ENCODE assay signal across 9 cellular contexts in genomic region chr9:131676431-131676972, GRCh38.
A peak's percentile ranks its signal among the peaks of the same experiment; 100 is the strongest.
DNase-seq lines count a peak whose midpoint lies in the region; ATAC-seq and TF ChIP-seq lines count a peak whose summit lies in the region.
"Had no signal": no experiment of that assay in that cellular context is flagged by ENCODE, and none has a peak within 500 bp of the region (broad histone marks: within the 10 kb centered on the region; RNA-seq: fewer than 3 reads in every experiment).

No MANE protein-coding gene starts in this region.

- H3K4me3 ChIP-seq in liver (ENCODE audit: low read depth in 1 of 3, low read length in 3 of 3) = no peak overlapping the region

- H3K27ac ChIP-seq in liver (ENCODE audit: low read depth in 1 of 2, low read length in 2 of 2) = peak overlapping the region; percentile 42 to 55

- TF ChIP-seq CTCF in liver (IDR thresholded peaks at IDR 0.05; ENCODE audit: low read depth, low read length, missing input control) = no peak

- peaks cover 8% of the 10 kb centered on the region for H3K36me3 Mint-ChIP-seq in stimulated activated naive CD8-positive, alpha-beta T cell treated with anti-CD3 and anti-CD28 coated beads, Interleukin-15, Interleukin-2, amounts not matched to agents 100 ng/mL and 50 ng/mL, for 24 hours (ENCODE audit: low read depth)
- H3K36me3 Mint-ChIP-seq in activated T-helper 1 cell treated with anti-CD3 and anti-CD28 coated beads, Interleukin-12 subunit alpha, Interleukin-12 subunit beta, Interleukin-2, Interleukin-4 antibody, amounts not matched to agents 30 ng/mL and 10 ng/mL and 1 ng/mL, durations not matched to agents 14 hours and 24 hours and 36 hours (ENCODE audit: low read depth) = peaks cover 19% of the 10 kb centered on the region
- H3K36me3 Mint-ChIP-seq: brain had no signal

- no peak for ATAC-seq in stimulated activated naive CD8-positive, alpha-beta T cell treated with anti-CD3 and anti-CD28 coated beads, Interleukin-15, Interleukin-2, amounts not matched to agents 100 U/mL and 50 U/mL, for 24 hours

- H3K36me3 ChIP-seq in liver (ENCODE audit: control insufficient read depth in 4 of 4, insufficient read depth in 3 of 4, low read depth in 1 of 4, low read length in 3 of 4) = no peaks in the 10 kb centered on the region

- H3K9me3 Mint-ChIP-seq in stimulated activated naive CD8-positive, alpha-beta T cell treated with anti-CD3 and anti-CD28 coated beads, Interleukin-15, Interleukin-2, amounts not matched to agents 100 ng/mL and 50 ng/mL, for 24 hours = no peaks in the 10 kb centered on the region
- H3K9me3 Mint-ChIP-seq in activated T-helper 1 cell treated with anti-CD3 and anti-CD28 coated beads, Interleukin-12 subunit alpha, Interleukin-12 subunit beta, Interleukin-2, Interleukin-4 antibody, amounts not matched to agents 30 ng/mL and 10 ng/mL and 1 ng/mL, durations not matched to agents 14 hours and 24 hours and 36 hours = no peaks in the 10 kb centered on the region

- 70% methylated on average over 6 of the region's 6 CpGs for WGBS in liver

- CTCF ChIA-PET in HEK293T (lab: Yijun Ruan, JAX) = interaction anchor here (1.0 kb wide), 1 partner anchor 21 kb away, joined by 3 read pairs; no protein-coding TSS in a partner anchor

- H3K27me3 ChIP-seq in liver (ENCODE audit: control insufficient read depth in 4 of 4, insufficient read depth in 4 of 4, low read length in 3 of 4) = no peaks in the 10 kb centered on the region

- TF ChIP-seq RAD21 in liver (IDR thresholded peaks at IDR 0.05) = no peak

- H3K27ac Mint-ChIP-seq in stimulated activated naive CD8-positive, alpha-beta T cell treated with anti-CD3 and anti-CD28 coated beads, Interleukin-15, Interleukin-2, amounts not matched to agents 100 ng/mL and 50 ng/mL, for 24 hours = peak overlapping the region; percentile 80
- peak overlapping the region; percentile 99 for H3K27ac Mint-ChIP-seq in activated T-helper 1 cell treated with anti-CD3 and anti-CD28 coated beads, Interleukin-12 subunit alpha, Interleukin-12 subunit beta, Interleukin-2, Interleukin-4 antibody, amounts not matched to agents 30 ng/mL and 10 ng/mL and 1 ng/mL, durations not matched to agents 14 hours and 24 hours and 36 hours

- H3K27me3 Mint-ChIP-seq in stimulated activated naive CD8-positive, alpha-beta T cell treated with anti-CD3 and anti-CD28 coated beads, Interleukin-15, Interleukin-2, amounts not matched to agents 100 ng/mL and 50 ng/mL, for 24 hours = no peaks in the 10 kb centered on the region
- no peaks in the 10 kb centered on the region for H3K27me3 Mint-ChIP-seq in activated T-helper 1 cell treated with anti-CD3 and anti-CD28 coated beads, Interleukin-12 subunit alpha, Interleukin-12 subunit beta, Interleukin-2, Interleukin-4 antibody, amounts not matched to agents 30 ng/mL and 10 ng/mL and 1 ng/mL, durations not matched to agents 14 hours and 24 hours and 36 hours (ENCODE audit: insufficient read depth)
- H3K27me3 Mint-ChIP-seq: brain had no signal

- peak overlapping the region in 1 of 2 donors; percentile 62 for H3K9ac ChIP-seq in liver (ENCODE audit: low read depth in 1 of 2, low read length in 2 of 2)

- H3K4me3 Mint-ChIP-seq in stimulated activated naive CD8-positive, alpha-beta T cell treated with anti-CD3 and anti-CD28 coated beads, Interleukin-15, Interleukin-2, amounts not matched to agents 100 ng/mL and 50 ng/mL, for 24 hours = peak overlapping the region; percentile 55
- H3K4me3 Mint-ChIP-seq in activated T-helper 1 cell treated with anti-CD3 and anti-CD28 coated beads, Interleukin-12 subunit alpha, Interleukin-12 subunit beta, Interleukin-2, Interleukin-4 antibody, amounts not matched to agents 30 ng/mL and 10 ng/mL and 1 ng/mL, durations not matched to agents 14 hours and 24 hours and 36 hours = peak overlapping the region; percentile 84
- H3K4me3 Mint-ChIP-seq: brain had no signal

- H3K4me1 ChIP-seq in liver (ENCODE audit: control insufficient read depth in 4 of 4, insufficient read depth in 4 of 4, low read length in 3 of 4) = peaks cover 14 to 30% (median 23%) of the 10 kb centered on the region in 4 donors

- POLR2A ChIA-PET in HEK293T (lab: Yijun Ruan, JAX) = no interaction called here

- no peaks in the 10 kb centered on the region for H3K9me3 ChIP-seq in liver (ENCODE audit: control insufficient read depth in 4 of 4, low read length in 3 of 4)

- H3K4me1 Mint-ChIP-seq in stimulated activated naive CD8-positive, alpha-beta T cell treated with anti-CD3 and anti-CD28 coated beads, Interleukin-15, Interleukin-2, amounts not matched to agents 100 ng/mL and 50 ng/mL, for 24 hours (ENCODE audit: low read depth) = peaks cover 98% of the 10 kb centered on the region
- H3K4me1 Mint-ChIP-seq in activated T-helper 1 cell treated with anti-CD3 and anti-CD28 coated beads, Interleukin-12 subunit alpha, Interleukin-12 subunit beta, Interleukin-2, Interleukin-4 antibody, amounts not matched to agents 30 ng/mL and 10 ng/mL and 1 ng/mL, durations not matched to agents 14 hours and 24 hours and 36 hours (ENCODE audit: low read depth) = peaks cover 99% of the 10 kb centered on the region

- no peak for DNase-seq in stimulated activated naive CD8-positive, alpha-beta T cell treated with anti-CD3 and anti-CD28 coated beads, Interleukin-15, Interleukin-2, amounts not matched to agents 100 U/mL and 50 U/mL, for 24 hours
- no peak for DNase-seq in activated T-helper 1 cell treated with anti-CD3 and anti-CD28 coated beads, Interleukin-12 subunit alpha, Interleukin-12 subunit beta, Interleukin-2, Interleukin-4 antibody, amounts not matched to agents 30 ng/mL and 10 ng/mL and 1 ng/mL, durations not matched to agents 14 hours and 24 hours and 36 hours (ENCODE audit: low spot score)
- no peak for DNase-seq in NCI-H446 (lab: John Stamatoyannopoulos, UW)
- DNase-seq in HEK293T (ENCODE audit: extremely low spot score) = no peak
- DNase-seq in islet precursor cell = no peak
- DNase-seq in GF-D8 (lab: John Stamatoyannopoulos, UW) = no peak

- intact Hi-C loops in activated T-helper 1 cell treated with anti-CD3 and anti-CD28 coated beads, Interleukin-12 subunit alpha, Interleukin-12 subunit beta, Interleukin-2, Interleukin-4 antibody, amounts not matched to agents 30 ng/mL and 10 ng/mL and 1 ng/mL, durations not matched to agents 14 hours and 24 hours and 36 hours (cut with micrococcal nuclease) = loop anchor here (2.0 kb wide), 1 partner anchor 14 kb away; no protein-coding TSS in a partner anchor

TF ChIP-seq in liver, 16 proteins besides CTCF, POLR2A, EP300 and RAD21 (continues in another document):
- TF ChIP-seq EGR1 (IDR thresholded peaks at IDR 0.05; ENCODE audit: low read depth in 2 of 2) = no peak
- no peak for TF ChIP-seq FOXA2 (IDR thresholded peaks at IDR 0.05)
- no peak for TF ChIP-seq REST (IDR thresholded peaks at IDR 0.05)

TF ChIP-seq in HEK293T, 16 proteins besides CTCF, POLR2A, EP300 and RAD21:
- TF ChIP-seq ARNT (IDR thresholded peaks at IDR 0.05) = no peak
- no peak for TF ChIP-seq L3MBTL2 (conservative IDR thresholded peaks at IDR 0.05)
- TF ChIP-seq BHLHE40 (IDR thresholded peaks at IDR 0.05; ENCODE audit: borderline replicate concordance) = no peak
- no peak for TF ChIP-seq PKNOX1 (IDR thresholded peaks at IDR 0.05)
- no peak for TF ChIP-seq SUZ12 (IDR thresholded peaks at IDR 0.05)
- TF ChIP-seq ELF4 (IDR thresholded peaks at IDR 0.05) = no peak
- no peak for TF ChIP-seq HDGF (IDR thresholded peaks at IDR 0.05; ENCODE audit: borderline replicate concordance)
- no peak for TF ChIP-seq NFRKB (IDR thresholded peaks at IDR 0.05)
- no peak for TF ChIP-seq CTBP1 (IDR thresholded peaks at IDR 0.05; ENCODE audit: borderline replicate concordance)
- no peak for TF ChIP-seq LEF1 (IDR thresholded peaks at IDR 0.05; ENCODE audit: borderline replicate concordance)
- TF ChIP-seq SP1 (IDR thresholded peaks at IDR 0.05) = no peak
- TF ChIP-seq ZNF384 (IDR thresholded peaks at IDR 0.05) = no peak
- TF ChIP-seq FOXA1 (IDR thresholded peaks at IDR 0.05) = no peak
- TF ChIP-seq TARDBP (IDR thresholded peaks at IDR 0.05) = no peak
- TF ChIP-seq FOXM1 (IDR thresholded peaks at IDR 0.05; ENCODE audit: borderline replicate concordance) = no peak
- no peak for TF ChIP-seq FOXK2 (IDR thresholded peaks at IDR 0.05)
